In genomic region chr13:54185101-54185500, GRCh38 we compare ENCODE assay signal across 1 cellular context.
TF ChIP-seq lines count a peak whose summit lies in the region.

No MANE protein-coding gene starts in this region.

TF ChIP-seq in GM23338, 12 proteins besides CTCF, POLR2A, EP300 and RAD21 (continued from another document):
- no peak for TF ChIP-seq REST (IDR thresholded peaks at IDR 0.05; ENCODE audit: unreplicated experiment)
- no peak for TF ChIP-seq ZNF331 (CRISPR knock-in tag; IDR thresholded peaks at IDR 0.05; ENCODE audit: low read depth)
- TF ChIP-seq NANOG (IDR thresholded peaks at IDR 0.05; ENCODE audit: borderline replicate concordance), result no peak
- TF ChIP-seq POLR2AphosphoS5 (IDR thresholded peaks at IDR 0.05; ENCODE audit: low read depth), result no peak
- no peak for TF ChIP-seq EZH2phosphoT487 (IDR thresholded peaks at IDR 0.05; ENCODE audit: unreplicated experiment)
